Comparison of ENCODE assay signal across 21 cellular contexts in genomic region chr9:135698767-135699166, GRCh38. TPM values are rescaled to one million over a fixed set of nuclear protein-coding genes. Genes with fewer than 3 reads are reported as not detected.
A peak's percentile ranks its signal among the peaks of the same experiment; 100 is the strongest.
DNase-seq lines count a peak whose midpoint lies in the region; ATAC-seq, FAIRE-seq and TF ChIP-seq lines count a peak whose summit lies in the region.
"Had no signal": no experiment of that assay in that cellular context is flagged by ENCODE, and none has a peak within 500 bp of the region (broad histone marks: within the 10 kb centered on the region; RNA-seq: fewer than 3 reads in every experiment).

No MANE protein-coding gene starts in this region.

- CTCF ChIA-PET in HEK293 (lab: Yijun Ruan, JAX): interaction anchor here (0.6 kb wide), 2 partner anchors 22 to 219 kb away, joined by 3 to 4 read pairs; no protein-coding TSS in a partner anchor
- CTCF ChIA-PET in K562 (lab: Yijun Ruan, JAX; ENCODE audit: low intra/inter-chr PET ratio): no interaction called here
- CTCF ChIA-PET in mammary epithelial cell (lab: Charles Lee; ENCODE audit: low non-redundant PET): no interaction called here

- H3K79me2 ChIP-seq in K562 (ENCODE audit: control insufficient read depth, insufficient read depth, low read length) (no peaks in the 10 kb centered on the region), mammary epithelial cell (ENCODE audit: insufficient read depth, low read length) (no peaks in the 10 kb centered on the region)

- no peak for FAIRE-seq in K562 (lab: Jason Lieb, UNC)
- FAIRE-seq: A204.1, GM12892, GM18507, H54 had no signal

- no peak for TF ChIP-seq EP300 in K562 (IDR thresholded peaks at IDR 0.05; ENCODE audit: low read length)

- no peak overlapping the region for H3K4me3 ChIP-seq in HEK293 (ENCODE audit: low read depth, low read length)
- H3K4me3 ChIP-seq in K562: no peak overlapping the region
- no peak overlapping the region for H3K4me3 ChIP-seq in mammary epithelial cell (replicated peaks in 1 of 3; ENCODE audit: insufficient read depth in 1 of 3, low read depth in 2 of 3, low read length in 3 of 3)

- H3K27ac ChIP-seq in HEK293 (ENCODE audit: extremely low read depth, low read depth, low read length) (no peak overlapping the region), K562 (ENCODE audit: extremely low read depth, low read depth, low read length) (no peak overlapping the region), mammary epithelial cell (ENCODE audit: insufficient read depth, low read depth, low read length) (no peak overlapping the region)

- POLR2A ChIA-PET in HEK293 (lab: Yijun Ruan, JAX): no interaction called here
- POLR2A ChIA-PET in K562 (lab: Yijun Ruan, JAX): no interaction called here

- no peak for ATAC-seq in K562
- ATAC-seq: SK-N-SH treated with all-trans-retinoic acid at 6 μM for 48 hours, T-cell had no signal

- H3K9me1 ChIP-seq in K562 (ENCODE audit: control insufficient read depth, insufficient read depth, low read length): no peaks in the 10 kb centered on the region

- H3K27me3 ChIP-seq in K562 (ENCODE audit: control insufficient read depth in 2 of 2, insufficient read depth in 2 of 2, low read length in 2 of 2) (peaks cover 19 to 46% of the 10 kb centered on the region in 2 experiments; a peak in 4 of 5 replicates), mammary epithelial cell (ENCODE audit: insufficient read depth, low read length) (no peaks in the 10 kb centered on the region)

- dilution Hi-C loops in mammary epithelial cell (cut with HindIII; ENCODE audit: low sequenced_read_pairs): loop anchor here (10.0 kb wide), 1 partner anchor 156 kb away; no protein-coding TSS in a partner anchor

- in situ Hi-C loops in K562 (cut with MboI): no loop called here
- in situ Hi-C loops in mammary epithelial cell (cut with MboI; ENCODE audit: low sequenced_read_pairs in 2 of 2): no loop called here

- H3K36me3 ChIP-seq in HEK293 (ENCODE audit: control insufficient read depth in 2 of 2, insufficient read depth in 1 of 2, low read length in 2 of 2): no peaks in the 10 kb centered on the region
- H3K36me3 ChIP-seq in K562 (ENCODE audit: control insufficient read depth, insufficient read depth, low read length): no peaks in the 10 kb centered on the region
- no peaks in the 10 kb centered on the region for H3K36me3 ChIP-seq in mammary epithelial cell (ENCODE audit: insufficient read depth, low read length)

- no peak overlapping the region for H3K9ac ChIP-seq in K562 (ENCODE audit: insufficient read depth in 1 of 2, low read depth in 2 of 2, low read length in 2 of 2)
- H3K9ac ChIP-seq in mammary epithelial cell (ENCODE audit: insufficient read depth, low read length): no peak overlapping the region

- intact Hi-C loops in K562 (cut with micrococcal nuclease): no loop called here
- intact Hi-C loops in mammary epithelial cell (cut with micrococcal nuclease): no loop called here

- no peaks in the 10 kb centered on the region for H3K4me1 ChIP-seq in HEK293 (ENCODE audit: control insufficient read depth, insufficient read depth, low read length)
- H3K4me1 ChIP-seq in K562 (replicated peaks in 1 of 2; ENCODE audit: control insufficient read depth in 2 of 2, insufficient read depth in 2 of 2, low read length in 2 of 2): peaks cover 0 to 54% of the 10 kb centered on the region in 2 experiments; a peak in 2 of 5 replicates
- no peaks in the 10 kb centered on the region for H3K4me1 ChIP-seq in mammary epithelial cell (ENCODE audit: insufficient read depth, low read length)

- no TSS peak for BruUV-seq in K562 (replicated peaks; lab: Mats Ljungman, UMichigan)
- no TSS peak for BruUV-seq in mammary epithelial cell (replicated peaks; lab: Mats Ljungman, UMichigan)

- no peak for TF ChIP-seq POLR2A in K562 (conservative IDR thresholded peaks at IDR 0.05)

- TF ChIP-seq RAD21 in K562 (CRISPR knock-in tag; conservative IDR thresholded peaks at IDR 0.05 in 1 of 2, IDR thresholded peaks at IDR 0.05 in 1 of 2): no peak

- H3K4me2 ChIP-seq in K562 (ENCODE audit: insufficient read depth, low read length): no peak overlapping the region
- H3K4me2 ChIP-seq in mammary epithelial cell (ENCODE audit: insufficient read depth, low read depth, low read length): no peak overlapping the region

- H2AFZ ChIP-seq in K562 (ENCODE audit: low read depth, low read length) (0 out of 2 replicates have a peak overlapping the region, but pooled peaks have one; percentile 45), mammary epithelial cell (ENCODE audit: low read depth, low read length) (no peak overlapping the region)

- WGBS in K562 (ENCODE audit: insufficient coverage, low coverage, missing lambda C conversion rate): 55% methylated on average over 17 of the region's 19 CpGs
- WGBS in mammary epithelial cell (ENCODE audit: low coverage, missing lambda C conversion rate): 91% methylated on average over 13 of the region's 19 CpGs

- TF ChIP-seq CTCF in HEK293 (tag by site-specific recombination; IDR thresholded peaks at IDR 0.05): peak; percentile 39; the same call in 1 of the 2 replicates
- TF ChIP-seq CTCF in K562 (IDR thresholded peaks at IDR 0.05 in 2 of 3, conservative IDR thresholded peaks at IDR 0.05 in 1 of 3; ENCODE audit: insufficient read depth in 2 of 3, low read depth in 1 of 3, low read length in 3 of 3): no peak
- no peak for TF ChIP-seq CTCF in mammary epithelial cell (conservative IDR thresholded peaks at IDR 0.05 in 1 of 2, IDR thresholded peaks at IDR 0.05 in 1 of 2; ENCODE audit: extremely low read depth in 1 of 2, insufficient read depth in 1 of 2, low read depth in 1 of 2, low read length in 2 of 2)

- H4K20me1 ChIP-seq in K562 (replicated peaks; ENCODE audit: control insufficient read depth, insufficient read depth, low read length) (peaks cover 7% of the 10 kb centered on the region; the same call in 1 of the 2 replicates), mammary epithelial cell (ENCODE audit: insufficient read depth, low read length) (no peaks in the 10 kb centered on the region)

- H3K9me3 ChIP-seq in HEK293 (ENCODE audit: control insufficient read depth, insufficient read depth, low read depth, low read length) (no peaks in the 10 kb centered on the region), K562 (replicated peaks; ENCODE audit: control insufficient read depth, insufficient read depth, low read depth, low read length) (no peaks in the 10 kb centered on the region), mammary epithelial cell (replicated peaks; ENCODE audit: insufficient read depth, low read length) (no peaks in the 10 kb centered on the region)

- DNase-seq in NCI-H748 (lab: John Stamatoyannopoulos, UW; ENCODE audit: unreplicated experiment) (peak; percentile 10), NCI-H748 treated with DMSO at 0.1 percent for 48 hours (lab: John Stamatoyannopoulos, UW) (no peak), K562 (ENCODE audit: extremely low read depth in 1 of 4, low spot score in 3 of 4) (no peak), GM03348 (ENCODE audit: low spot score) (no peak), mammary epithelial cell (no peak), NCI-H1092 treated with DMSO at 0.1 percent for 48 hours (lab: John Stamatoyannopoulos, UW) (no peak)
- DNase-seq: Calu3; CD4-positive, alpha-beta T cell; NCI-H1105; NCI-H2081; NCI-H524; SHP77 treated with DMSO at 0.1 percent for 48 hours; T-cell had no signal

RNA-seq across cellular contexts. Expression of gene SOHLH1, which starts 0.5 kb away (rescaled TPM):
- 0.42 TPM in 1 of 2 replicates, not detected in the other for total RNA-seq in K562 (2011; cell fraction: chromatin; rRNA removed; ENCODE audit: low replicate concordance)
- total RNA-seq in K562 (2011; cell fraction: nucleolus; rRNA removed): 0.26 and 0.33 TPM in 2 replicates
- 0.31 and 0.44 TPM in 2 replicates for total RNA-seq in K562 (2011; cell fraction: nucleoplasm; rRNA removed)
- total RNA-seq in K562 (2014; rRNA removed) (0.16 and 0.41 TPM in 2 replicates), K562 (2014; rRNA removed; fragmentation: Illumina TruSeq; extraction: Trizol) (not detected in 2 replicates), K562 (2015; rRNA removed; fragmentation: Illumina TruSeq; extraction: Trizol) (0.19 TPM in 1 of 2 replicates, not detected in the other), K562 (2021) (0.29 TPM in 1 of 2 replicates, not detected in the other), mammary epithelial cell (not detected)
- polyA plus RNA-seq in K562 (2011; rRNA removed) (0.16 and 0.17 TPM in 2 replicates), K562 (2014; fragmentation: Illumina TruSeq; extraction: Trizol) (not detected in 2 replicates), K562 (2014; fragmentation: Nextera tagmentation; extraction: Ambion mirVana) (not detected), K562 (2014; rRNA removed) (0.24 TPM in 1 of 2 replicates, not detected in the other), mammary epithelial cell (not detected)
- 0.22 and 0.40 TPM in 2 replicates for polyA plus RNA-seq in K562 (2011; cell fraction: cytosol; rRNA removed)
- 0.59 and 0.65 TPM in 2 replicates for polyA plus RNA-seq in K562 (2011; cell fraction: nucleus; rRNA removed)
- polyA plus RNA-seq in K562 (2012): 0.16 and 0.68 TPM in 2 replicates
- not detected in 2 replicates for polyA minus RNA-seq in K562 (2011; rRNA and poly(A)+ RNA removed)
- not detected in 2 replicates for polyA minus RNA-seq in K562 (2011; cell fraction: cytosol; rRNA and poly(A)+ RNA removed)
- polyA minus RNA-seq in K562 (2011; cell fraction: nucleus; rRNA and poly(A)+ RNA removed): 0.22 TPM in 1 of 2 replicates, not detected in the other
- not detected for polyA minus RNA-seq in mammary epithelial cell
- total RNA-seq: Calu3; CD4-positive, alpha-beta T cell; RPMI7951; T-cell had no signal
- polyA plus RNA-seq: BJ had no signal

RNA-seq across cellular contexts. Expression of gene KCNT1, which starts 3.2 kb away (rescaled TPM):
- total RNA-seq in K562 (2011; cell fraction: chromatin; rRNA removed; ENCODE audit: low replicate concordance): not detected in 2 replicates
- not detected in 2 replicates for total RNA-seq in K562 (2011; cell fraction: nucleolus; rRNA removed)
- not detected in 2 replicates for total RNA-seq in K562 (2011; cell fraction: nucleoplasm; rRNA removed)
- total RNA-seq in K562 (2014; rRNA removed) (0.05 TPM in 1 of 2 replicates, not detected in the other), K562 (2014; rRNA removed; fragmentation: Illumina TruSeq; extraction: Trizol) (not detected in 2 replicates), K562 (2015; rRNA removed; fragmentation: Illumina TruSeq; extraction: Trizol) (not detected in 2 replicates), K562 (2021) (not detected in 2 replicates), mammary epithelial cell (not detected)
- polyA plus RNA-seq in K562 (2011; rRNA removed) (not detected in 2 replicates), K562 (2014; fragmentation: Illumina TruSeq; extraction: Trizol) (not detected in 2 replicates), K562 (2014; fragmentation: Nextera tagmentation; extraction: Ambion mirVana) (not detected), K562 (2014; rRNA removed) (not detected in 2 replicates), mammary epithelial cell (not detected)
- polyA plus RNA-seq in K562 (2011; cell fraction: cytosol; rRNA removed): not detected in 2 replicates
- polyA plus RNA-seq in K562 (2011; cell fraction: nucleus; rRNA removed): not detected in 2 replicates
- 0.10 and 0.30 TPM in 2 replicates for polyA plus RNA-seq in K562 (2012)
- polyA minus RNA-seq in K562 (2011; rRNA and poly(A)+ RNA removed): not detected in 2 replicates
- polyA minus RNA-seq in K562 (2011; cell fraction: cytosol; rRNA and poly(A)+ RNA removed): not detected in 2 replicates
- not detected in 2 replicates for polyA minus RNA-seq in K562 (2011; cell fraction: nucleus; rRNA and poly(A)+ RNA removed)
- not detected for polyA minus RNA-seq in mammary epithelial cell
- total RNA-seq: Calu3, RPMI7951 had no signal
- polyA plus RNA-seq: BJ had no signal

RNA-seq across cellular contexts. Expression of gene LCN9, which starts 35.7 kb away (rescaled TPM):
- total RNA-seq in K562 (2011; cell fraction: chromatin; rRNA removed; ENCODE audit: low replicate concordance): not detected in 2 replicates
- not detected in 2 replicates for total RNA-seq in K562 (2011; cell fraction: nucleolus; rRNA removed)
- not detected in 2 replicates for total RNA-seq in K562 (2011; cell fraction: nucleoplasm; rRNA removed)
- not detected in 2 replicates for total RNA-seq in K562 (2014; rRNA removed)
- not detected in 2 replicates for total RNA-seq in K562 (2014; rRNA removed; fragmentation: Illumina TruSeq; extraction: Trizol)
- not detected in 2 replicates for total RNA-seq in K562 (2015; rRNA removed; fragmentation: Illumina TruSeq; extraction: Trizol)
- total RNA-seq in K562 (2021): not detected in 2 replicates
- polyA plus RNA-seq in K562 (2011; rRNA removed): not detected in 2 replicates
- polyA plus RNA-seq in K562 (2011; cell fraction: cytosol; rRNA removed): not detected in 2 replicates
- polyA plus RNA-seq in K562 (2011; cell fraction: nucleus; rRNA removed): not detected in 2 replicates
- not detected in 2 replicates for polyA plus RNA-seq in K562 (2012)
- not detected in 2 replicates for polyA plus RNA-seq in K562 (2014; fragmentation: Illumina TruSeq; extraction: Trizol)
- polyA plus RNA-seq in K562 (2014; fragmentation: Nextera tagmentation; extraction: Ambion mirVana): not detected
- not detected in 2 replicates for polyA plus RNA-seq in K562 (2014; rRNA removed)
- polyA minus RNA-seq in K562 (2011; rRNA and poly(A)+ RNA removed): not detected in 2 replicates
- not detected in 2 replicates for polyA minus RNA-seq in K562 (2011; cell fraction: cytosol; rRNA and poly(A)+ RNA removed)
- polyA minus RNA-seq in K562 (2011; cell fraction: nucleus; rRNA and poly(A)+ RNA removed): not detected in 2 replicates
- not detected for total RNA-seq in mammary epithelial cell
- not detected for polyA plus RNA-seq in mammary epithelial cell
- not detected for polyA minus RNA-seq in mammary epithelial cell
- total RNA-seq: Calu3; CD4-positive, alpha-beta T cell; RPMI7951; T-cell had no signal
- polyA plus RNA-seq: BJ had no signal

RNA-seq across cellular contexts. Expression of gene GLT6D1, which starts 59.4 kb away (rescaled TPM):
- total RNA-seq in K562 (2011; cell fraction: chromatin; rRNA removed; ENCODE audit: low replicate concordance): not detected in 2 replicates
- total RNA-seq in K562 (2011; cell fraction: nucleolus; rRNA removed): not detected in 2 replicates
- not detected in 2 replicates for total RNA-seq in K562 (2011; cell fraction: nucleoplasm; rRNA removed)
- total RNA-seq in K562 (2014; rRNA removed) (not detected in 2 replicates), K562 (2014; rRNA removed; fragmentation: Illumina TruSeq; extraction: Trizol) (not detected in 2 replicates), K562 (2015; rRNA removed; fragmentation: Illumina TruSeq; extraction: Trizol) (not detected in 2 replicates), K562 (2021) (not detected in 2 replicates), mammary epithelial cell (not detected)
- polyA plus RNA-seq in K562 (2011; rRNA removed) (not detected in 2 replicates), K562 (2014; fragmentation: Illumina TruSeq; extraction: Trizol) (not detected in 2 replicates), K562 (2014; fragmentation: Nextera tagmentation; extraction: Ambion mirVana) (not detected), K562 (2014; rRNA removed) (not detected in 2 replicates), mammary epithelial cell (not detected)
- polyA plus RNA-seq in K562 (2011; cell fraction: cytosol; rRNA removed): not detected in 2 replicates
- not detected in 2 replicates for polyA plus RNA-seq in K562 (2011; cell fraction: nucleus; rRNA removed)
- polyA plus RNA-seq in K562 (2012): not detected in 2 replicates
- polyA minus RNA-seq in K562 (2011; rRNA and poly(A)+ RNA removed): not detected in 2 replicates
- not detected in 2 replicates for polyA minus RNA-seq in K562 (2011; cell fraction: cytosol; rRNA and poly(A)+ RNA removed)
- not detected in 2 replicates for polyA minus RNA-seq in K562 (2011; cell fraction: nucleus; rRNA and poly(A)+ RNA removed)
- not detected for polyA minus RNA-seq in mammary epithelial cell
- total RNA-seq: Calu3; CD4-positive, alpha-beta T cell; RPMI7951; T-cell had no signal
- polyA plus RNA-seq: BJ had no signal
